In the genomic region with DNA sequence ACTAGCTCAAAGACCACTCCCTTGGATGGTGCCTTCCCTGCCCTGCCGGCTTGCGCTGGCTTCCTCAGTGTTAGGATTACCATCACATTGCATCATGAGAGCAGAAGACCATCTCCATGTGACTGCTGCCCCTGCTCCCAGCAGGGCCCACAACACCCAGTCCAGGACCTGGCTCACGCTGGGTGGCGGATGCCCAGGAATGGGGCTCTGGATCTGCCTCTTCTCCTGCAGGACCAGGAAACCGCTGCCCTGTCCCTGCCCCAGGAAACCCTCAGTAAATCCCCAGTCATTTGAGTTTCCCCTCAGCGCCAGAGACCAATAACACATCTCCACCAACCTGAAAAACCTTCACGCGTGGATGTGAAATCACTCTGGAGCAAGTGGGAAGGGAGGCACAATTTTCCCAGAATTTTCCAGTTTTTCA, we compare ENCODE assay signal across 11 cellular contexts. TPM values are rescaled to one million over a fixed set of nuclear protein-coding genes. Genes with fewer than 3 reads are reported as not detected.
DNase-seq lines count a peak whose midpoint lies in the region; ATAC-seq and TF ChIP-seq lines count a peak whose summit lies in the region.
"Had no signal": no experiment of that assay in that cellular context is flagged by ENCODE, and none has a peak within 500 bp of the region (broad histone marks: within the 10 kb centered on the region; RNA-seq: fewer than 3 reads in every experiment).

No MANE protein-coding gene starts in this region.

- H3K4me1 ChIP-seq in tibial artery, result peaks cover 0 to 32% (median 23%) of the 10 kb centered on the region in 4 donors

- H3K27me3 ChIP-seq in tibial artery, result no peaks in the 10 kb centered on the region

- H3K27ac Mint-ChIP-seq in stimulated activated naive CD8-positive, alpha-beta T cell treated with anti-CD3 and anti-CD28 coated beads, Interleukin-15, Interleukin-2, amounts not matched to agents 100 ng/mL and 50 ng/mL, for 24 hours, result peak overlapping the region; percentile 61
- peak overlapping the region; percentile 84 for H3K27ac Mint-ChIP-seq in WTC11
- peak overlapping the region; percentile 97 to 100 (median 98) for H3K27ac Mint-ChIP-seq in immature natural killer cell

- no peak overlapping the region for H3K27ac ChIP-seq in tibial artery
- H3K27ac ChIP-seq: C4-2B had no signal

- TF ChIP-seq CTCF in WTC11 (IDR thresholded peaks at IDR 0.05), result no peak
- no peak for TF ChIP-seq CTCF in tibial artery (IDR thresholded peaks at IDR 0.05)

- H3K27me3 Mint-ChIP-seq in stimulated activated naive CD8-positive, alpha-beta T cell treated with anti-CD3 and anti-CD28 coated beads, Interleukin-15, Interleukin-2, amounts not matched to agents 100 ng/mL and 50 ng/mL, for 24 hours, result no peaks in the 10 kb centered on the region
- H3K27me3 Mint-ChIP-seq in WTC11 (ENCODE audit: low read depth) (no peaks in the 10 kb centered on the region), immature natural killer cell (ENCODE audit: low read depth in 3 of 3) (peaks cover 21 to 36% (median 24%) of the 10 kb centered on the region in 3 donors)

- H3K36me3 Mint-ChIP-seq in stimulated activated naive CD8-positive, alpha-beta T cell treated with anti-CD3 and anti-CD28 coated beads, Interleukin-15, Interleukin-2, amounts not matched to agents 100 ng/mL and 50 ng/mL, for 24 hours (ENCODE audit: low read depth), result no peaks in the 10 kb centered on the region
- no peaks in the 10 kb centered on the region for H3K36me3 Mint-ChIP-seq in WTC11
- no peaks in the 10 kb centered on the region for H3K36me3 Mint-ChIP-seq in immature natural killer cell

- peak overlapping the region; percentile 26 for H3K4me3 Mint-ChIP-seq in stimulated activated naive CD8-positive, alpha-beta T cell treated with anti-CD3 and anti-CD28 coated beads, Interleukin-15, Interleukin-2, amounts not matched to agents 100 ng/mL and 50 ng/mL, for 24 hours
- H3K4me3 Mint-ChIP-seq in WTC11, result no peak overlapping the region
- peak overlapping the region; percentile 85 to 95 (median 87) for H3K4me3 Mint-ChIP-seq in immature natural killer cell

- DNase-seq in stimulated activated naive CD8-positive, alpha-beta T cell treated with anti-CD3 and anti-CD28 coated beads, Interleukin-15, Interleukin-2, amounts not matched to agents 100 U/mL and 50 U/mL, for 24 hours, result no peak
- DNase-seq in WTC11 (ENCODE audit: low spot score) (no peak), immature natural killer cell (no peak), tibial artery (no peak)
- DNase-seq: T1000 had no signal

- H3K9me3 Mint-ChIP-seq in stimulated activated naive CD8-positive, alpha-beta T cell treated with anti-CD3 and anti-CD28 coated beads, Interleukin-15, Interleukin-2, amounts not matched to agents 100 ng/mL and 50 ng/mL, for 24 hours, result no peaks in the 10 kb centered on the region
- H3K9me3 Mint-ChIP-seq in WTC11 (no peaks in the 10 kb centered on the region), immature natural killer cell (no peaks in the 10 kb centered on the region)

- CTCF ChIA-PET in WTC11 (lab: Charles Lee), result interaction anchor here (1.3 kb wide), 2 partner anchors 38 to 134 kb away, joined by 4 to 5 read pairs; no protein-coding TSS in a partner anchor

- no peaks in the 10 kb centered on the region for H3K36me3 ChIP-seq in tibial artery

- H3K9me3 ChIP-seq in tibial artery, result no peaks in the 10 kb centered on the region

- no peak for ATAC-seq in stimulated activated naive CD8-positive, alpha-beta T cell treated with anti-CD3 and anti-CD28 coated beads, Interleukin-15, Interleukin-2, amounts not matched to agents 100 U/mL and 50 U/mL, for 24 hours
- ATAC-seq in WTC11, result no peak
- ATAC-seq in GM19463 (IDR thresholded peaks at IDR 0.05; ENCODE audit: unreplicated experiment), result no peak
- ATAC-seq in GM18498 (IDR thresholded peaks at IDR 0.05; ENCODE audit: unreplicated experiment), result no peak
- ATAC-seq in GM19328 (IDR thresholded peaks at IDR 0.05; ENCODE audit: unreplicated experiment), result no peak

- peaks cover 60% of the 10 kb centered on the region for H3K4me1 Mint-ChIP-seq in stimulated activated naive CD8-positive, alpha-beta T cell treated with anti-CD3 and anti-CD28 coated beads, Interleukin-15, Interleukin-2, amounts not matched to agents 100 ng/mL and 50 ng/mL, for 24 hours (ENCODE audit: low read depth)
- H3K4me1 Mint-ChIP-seq in WTC11, result peaks cover 58% of the 10 kb centered on the region
- H3K4me1 Mint-ChIP-seq in immature natural killer cell, result peaks cover 69 to 73% of the 10 kb centered on the region in 2 donors

- POLR2A ChIA-PET in WTC11 (lab: Charles Lee), result no interaction called here

- H3K4me3 ChIP-seq in tibial artery, result no peak overlapping the region
- H3K4me3 ChIP-seq: smooth muscle cell had no signal

- intact Hi-C loops in tibial artery (cut with DNase I; ENCODE audit: low total_unique reads), result no loop called here

TF ChIP-seq in WTC11, 78 proteins besides CTCF, POLR2A, EP300 and RAD21:
- TF ChIP-seq E2F5 (CRISPR knock-in tag; IDR thresholded peaks at IDR 0.05) (no peak), MAX (CRISPR knock-in tag; IDR thresholded peaks at IDR 0.05) (peak; percentile 44; the same call in 1 of the 2 replicates), GABPB1 (CRISPR knock-in tag; IDR thresholded peaks at IDR 0.05) (peak; percentile 98), IRF2 (CRISPR knock-in tag; IDR thresholded peaks at IDR 0.05; ENCODE audit: borderline replicate concordance, low read depth) (no peak)

RNA-seq across cellular contexts. Expression of gene RNF44, which starts 3.3 kb away (rescaled TPM):
- total RNA-seq in WTC11 (2021), result 204 to 233 TPM (median 216 TPM) in 3 replicates
- 1 to 10 TPM; 1.2 to 9.8 (median 2.0) TPM for polyA plus RNA-seq in immature natural killer cell

RNA-seq across cellular contexts. Expression of gene CDHR2, which starts 8.7 kb away (rescaled TPM):
- total RNA-seq in WTC11 (2021), result 0.44 to 1.1 TPM (median 0.63 TPM) in 3 replicates
- polyA plus RNA-seq in immature natural killer cell, result not detected
- polyA plus RNA-seq: smooth muscle cell had no signal
